Comparison of ENCODE assay signal across 1 cellular context in the genomic region with DNA sequence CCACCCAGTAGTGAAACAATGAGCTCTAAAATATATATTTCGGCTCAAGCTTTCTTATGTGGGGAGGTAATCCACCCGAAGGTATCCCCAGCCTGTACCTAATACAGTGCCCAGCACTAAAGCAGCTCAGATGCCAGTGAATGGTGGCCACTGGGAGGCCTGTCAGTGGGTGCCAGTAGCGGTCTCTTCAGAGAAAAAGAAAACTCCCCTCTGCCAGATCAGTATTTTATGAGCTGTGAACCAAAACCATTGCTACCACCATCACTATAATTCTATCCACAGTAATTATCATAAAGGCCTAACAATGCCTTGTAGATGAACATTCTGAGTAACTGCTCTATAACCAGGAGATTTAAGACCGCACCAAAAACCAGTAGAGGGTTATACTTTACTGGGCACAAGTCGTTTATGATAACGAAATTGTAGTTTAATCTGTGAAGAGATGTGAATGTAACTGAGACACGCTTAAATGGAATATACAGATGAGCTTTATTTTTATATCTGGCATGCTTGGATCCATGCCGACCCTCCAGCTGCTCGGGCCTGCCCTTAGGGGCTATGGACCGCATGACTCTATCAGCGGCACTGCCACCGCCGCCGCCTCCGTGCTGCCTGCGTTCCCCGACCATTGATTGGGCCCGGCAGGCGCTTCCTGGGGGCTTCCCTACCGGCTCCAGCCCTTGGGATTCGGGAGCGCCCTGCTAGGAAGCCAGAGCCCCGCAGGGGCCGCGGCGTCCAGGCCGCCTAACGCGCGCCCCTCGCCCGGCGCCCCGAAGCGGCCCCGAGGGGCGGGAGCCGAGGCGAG.
A peak's percentile ranks its signal among the peaks of the same experiment; 100 is the strongest.
TF ChIP-seq lines count a peak whose summit lies in the region.

No MANE protein-coding gene starts in this region.

TF ChIP-seq in GM12878, 131 proteins besides CTCF, POLR2A, EP300 and RAD21 (continued from another document):
- TF ChIP-seq, protein P1, sequence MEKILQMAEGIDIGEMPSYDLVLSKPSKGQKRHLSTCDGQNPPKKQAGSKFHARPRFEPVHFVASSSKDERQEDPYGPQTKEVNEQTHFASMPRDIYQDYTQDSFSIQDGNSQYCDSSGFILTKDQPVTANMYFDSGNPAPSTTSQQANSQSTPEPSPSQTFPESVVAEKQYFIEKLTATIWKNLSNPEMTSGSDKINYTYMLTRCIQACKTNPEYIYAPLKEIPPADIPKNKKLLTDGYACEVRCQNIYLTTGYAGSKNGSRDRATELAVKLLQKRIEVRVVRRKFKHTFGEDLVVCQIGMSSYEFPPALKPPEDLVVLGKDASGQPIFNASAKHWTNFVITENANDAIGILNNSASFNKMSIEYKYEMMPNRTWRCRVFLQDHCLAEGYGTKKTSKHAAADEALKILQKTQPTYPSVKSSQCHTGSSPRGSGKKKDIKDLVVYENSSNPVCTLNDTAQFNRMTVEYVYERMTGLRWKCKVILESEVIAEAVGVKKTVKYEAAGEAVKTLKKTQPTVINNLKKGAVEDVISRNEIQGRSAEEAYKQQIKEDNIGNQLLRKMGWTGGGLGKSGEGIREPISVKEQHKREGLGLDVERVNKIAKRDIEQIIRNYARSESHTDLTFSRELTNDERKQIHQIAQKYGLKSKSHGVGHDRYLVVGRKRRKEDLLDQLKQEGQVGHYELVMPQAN (conservative IDR thresholded peaks at IDR 0.05): peak; percentile 70
- peak; percentile 87 for TF ChIP-seq DPF2 (IDR thresholded peaks at IDR 0.05)
- no peak for TF ChIP-seq PAX8 (IDR thresholded peaks at IDR 0.05)
- TF ChIP-seq SREBF1 (IDR thresholded peaks at IDR 0.05; ENCODE audit: low read length): no peak
